ENCODE assay signal across 8 cellular contexts in genomic region chr20:8721098-8721497, GRCh38.
DNase-seq lines count a peak whose midpoint lies in the region; ATAC-seq and TF ChIP-seq lines count a peak whose summit lies in the region.

No MANE protein-coding gene starts in this region.

- H3K27ac ChIP-seq in adrenal gland (no peak overlapping the region), right atrium auricular region (no peak overlapping the region), gastrocnemius medialis (no peak overlapping the region)

- 15 to 22% (median 19%) methylated on average over 5 of the region's 5 CpGs for WGBS in adrenal gland, 4 donors

- DNase-seq in G401 (ENCODE audit: low spot score) (peak; percentile 79), NCI-H510A (lab: John Stamatoyannopoulos, UW) (peak; percentile 73), adrenal gland (peak; percentile 35 to 84 (median 57)), right atrium auricular region (ENCODE audit: low spot score) (peak; percentile 72), gastrocnemius medialis (no peak), GM19240 (ENCODE audit: insufficient read length, low spot score) (no peak)

- H3K9me3 ChIP-seq in adrenal gland (replicated peaks in 1 of 3) (no peaks in the 10 kb centered on the region), right atrium auricular region (no peaks in the 10 kb centered on the region), gastrocnemius medialis (no peaks in the 10 kb centered on the region)

- in situ Hi-C loops in G401 (cut with HindIII; ENCODE audit: low sequenced_read_pairs), result no loop called here
- in situ Hi-C loops in gastrocnemius medialis (cut with MboI; ENCODE audit: low sequenced_read_pairs in 4 of 4), result loop anchor here in 3 of 4 donors (5.0 to 25.0 kb wide), 7 partner anchors 309 to 786 kb away; partner anchors contain the start of gene PLCB1 (in 1 of the 3)

- H3K27me3 ChIP-seq in adrenal gland (no peaks in the 10 kb centered on the region), right atrium auricular region (no peaks in the 10 kb centered on the region), gastrocnemius medialis (no peaks in the 10 kb centered on the region)

- ATAC-seq in HG02981 (IDR thresholded peaks at IDR 0.05; ENCODE audit: unreplicated experiment) (peak; percentile 71), gastrocnemius medialis (peak in 1 of 2 donors; percentile 56), HG03439 (IDR thresholded peaks at IDR 0.05; ENCODE audit: unreplicated experiment) (no peak)

- no peaks in the 10 kb centered on the region for H3K36me3 ChIP-seq in adrenal gland (replicated peaks in 1 of 2)
- H3K36me3 ChIP-seq in right atrium auricular region, result no peaks in the 10 kb centered on the region
- no peaks in the 10 kb centered on the region for H3K36me3 ChIP-seq in gastrocnemius medialis

- intact Hi-C loops in adrenal gland (cut with DNase I) (loop anchor here in 1 of 2 donors (5.0 kb wide), 3 partner anchors 589 to 784 kb away; partner anchors contain the start of gene PLCB1), gastrocnemius medialis (cut with DNase I; ENCODE audit: low total_unique reads) (loop anchor here (1.0 to 5.0 kb wide), 3 partner anchors 330 to 784 kb away; partner anchors contain the start of gene PLCB1)

- no peaks in the 10 kb centered on the region for H3K4me1 ChIP-seq in adrenal gland (replicated peaks in 1 of 2)
- peaks cover 0 to 15% of the 10 kb centered on the region in 2 donors for H3K4me1 ChIP-seq in right atrium auricular region
- peaks cover 0 to 5% of the 10 kb centered on the region in 2 donors for H3K4me1 ChIP-seq in gastrocnemius medialis

- TF ChIP-seq POLR2A in adrenal gland (IDR thresholded peaks at IDR 0.05) (no peak), gastrocnemius medialis (IDR thresholded peaks at IDR 0.05) (no peak)

- TF ChIP-seq CTCF in adrenal gland (IDR thresholded peaks at IDR 0.05) (peak; percentile 64 to 78 (median 70)), right atrium auricular region (IDR thresholded peaks at IDR 0.05) (peak; percentile 70 to 87), gastrocnemius medialis (IDR thresholded peaks at IDR 0.05 in 4 of 5, conservative IDR thresholded peaks at IDR 0.05 in 1 of 5) (peak; percentile 32 to 72 (median 55))

- H3K4me3 ChIP-seq in adrenal gland, result no peak overlapping the region
- H3K4me3 ChIP-seq in right atrium auricular region, result no peak overlapping the region
- H3K4me3 ChIP-seq in gastrocnemius medialis, result no peak overlapping the region

Comparison
In these comparisons a context has a peak if more than half of its experiments do, and no peak if none do; other contexts are left out.
1. DNase-seq: peak in G401 (single experiment), NCI-H510A (single experiment), adrenal gland (7 of 7) and right atrium auricular region (single experiment); none in gastrocnemius medialis (0 of 2) and GM19240 (single experiment).
2. Peak in every context shown above with its lines, with median percentiles within 50 percentile points of each other: CTCF ChIP-seq.